In the genomic region with DNA sequence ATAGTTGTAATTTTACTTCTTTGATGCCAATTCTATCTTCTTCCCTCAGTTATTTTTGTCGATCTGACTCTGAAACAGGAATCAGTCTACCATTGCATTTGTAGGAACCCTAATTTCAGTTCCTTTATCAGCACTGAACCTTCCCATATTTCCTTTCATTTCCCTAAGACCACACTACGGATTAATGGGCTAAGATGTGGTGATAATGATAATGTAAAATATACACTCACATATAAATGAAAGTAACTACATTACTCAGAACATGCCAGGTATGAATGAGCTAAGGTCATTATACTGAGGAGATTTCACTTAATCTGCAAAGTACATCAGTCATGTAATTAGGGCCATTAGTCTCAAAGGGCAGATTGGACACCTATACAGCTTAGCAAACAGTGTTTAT, we compare ENCODE assay signal across 13 cellular contexts.
A peak's percentile ranks its signal among the peaks of the same experiment; 100 is the strongest.
DNase-seq lines count a peak whose midpoint lies in the region; ATAC-seq, FAIRE-seq and TF ChIP-seq lines count a peak whose summit lies in the region.
"Had no signal": no experiment of that assay in that cellular context is flagged by ENCODE, and none has a peak within 500 bp of the region (broad histone marks: within the 10 kb centered on the region; RNA-seq: fewer than 3 reads in every experiment).

No MANE protein-coding gene starts in this region.

- 3% methylated on average over 2 of the region's 2 CpGs for WGBS in HepG2 (ENCODE audit: low lambda C conversion rate)
- WGBS in testis, 2 donors = 80 to 88% methylated on average over 2 of the region's 2 CpGs

- BruUV-seq in HepG2 (replicated peaks; lab: Mats Ljungman, UMichigan) = no TSS peak

- no peaks in the 10 kb centered on the region for H4K20me1 ChIP-seq in OCI-LY1 (ENCODE audit: insufficient read depth, low read length)
- no peaks in the 10 kb centered on the region for H4K20me1 ChIP-seq in HepG2 (ENCODE audit: insufficient read depth, low read length)

- POLR2A ChIA-PET in HepG2 (lab: Yijun Ruan, JAX) = no interaction called here

- TF ChIP-seq POLR2A in HepG2 (IDR thresholded peaks at IDR 0.05; ENCODE audit: insufficient read depth in 1 of 2, low read depth in 2 of 2, low read length in 2 of 2) = no peak
- TF ChIP-seq POLR2A in testis (IDR thresholded peaks at IDR 0.05) = no peak

- no peak overlapping the region for H3K4me3 ChIP-seq in OCI-LY1 (ENCODE audit: low read depth, low read length, poor library complexity, severe bottlenecking)
- no peak overlapping the region for H3K4me3 ChIP-seq in HepG2 (replicated peaks in 1 of 3; ENCODE audit: insufficient read depth in 1 of 3, low read depth in 2 of 3, low read length in 3 of 3)
- H3K4me3 ChIP-seq in testis = no peak overlapping the region
- H3K4me3 ChIP-seq: stomach had no signal

- peak overlapping the region; percentile 46 for H3K9ac ChIP-seq in OCI-LY1 (ENCODE audit: low read length)
- H3K9ac ChIP-seq in HepG2 (ENCODE audit: insufficient read depth, low read depth, low read length) = no peak overlapping the region

- no peak for DNase-seq in DMS114 treated with DMSO at 0.1 percent for 48 hours (lab: John Stamatoyannopoulos, UW; ENCODE audit: unreplicated experiment)
- no peak for DNase-seq in HepG2 (ENCODE audit: low spot score)
- DNase-seq in testis = no peak
- DNase-seq in KBM-7 = no peak
- DNase-seq: CD4-positive, CD25-positive, alpha-beta regulatory T cell; effector CD8-positive, alpha-beta T cell; glutamatergic neuron; NCI-H524; stomach had no signal

- H3K4me1 ChIP-seq in OCI-LY1 (ENCODE audit: insufficient read depth, low read length, severe bottlenecking) = peaks cover 32% of the 10 kb centered on the region
- peaks cover 8% of the 10 kb centered on the region for H3K4me1 ChIP-seq in HepG2 (ENCODE audit: insufficient read depth, low read length)
- H3K4me1 ChIP-seq in testis = no peaks in the 10 kb centered on the region
- H3K4me1 ChIP-seq: stomach had no signal

- H3K27me3 ChIP-seq in OCI-LY1 (ENCODE audit: insufficient read depth, low read length) (no peaks in the 10 kb centered on the region), HepG2 (ENCODE audit: control insufficient read depth in 1 of 2, insufficient read depth in 2 of 2, low read length in 2 of 2) (0 out of 5 replicates have a peak, but pooled peaks cover 0 to 3% of the 10 kb centered on the region in 2 experiments), testis (no peaks in the 10 kb centered on the region)
- H3K27me3 ChIP-seq: stomach had no signal

- H3K27ac ChIP-seq in OCI-LY1 (ENCODE audit: low read depth, low read length, poor library complexity, severe bottlenecking) = peak overlapping the region; percentile 82
- H3K27ac ChIP-seq in HepG2 (ENCODE audit: extremely low read length, insufficient read depth, low read length) = no peak overlapping the region
- no peak overlapping the region for H3K27ac ChIP-seq in testis
- H3K27ac ChIP-seq: stomach had no signal

- TF ChIP-seq RAD21 in HepG2 (CRISPR knock-in tag; IDR thresholded peaks at IDR 0.05) = no peak

- H3K4me2 ChIP-seq in OCI-LY1 (ENCODE audit: low read length) (peak overlapping the region; percentile 35), HepG2 (ENCODE audit: low read depth, low read length) (no peak overlapping the region)

- intact Hi-C loops in HepG2 (cut with micrococcal nuclease; ENCODE audit: unreplicated experiment) = no loop called here
- intact Hi-C loops in testis (cut with DNase I; ENCODE audit: low total_unique reads) = no loop called here

- H3K36me3 ChIP-seq in OCI-LY1 (ENCODE audit: insufficient read depth, low read length) (no peaks in the 10 kb centered on the region), HepG2 (replicated peaks in 1 of 2; ENCODE audit: control insufficient read depth in 1 of 2, insufficient read depth in 2 of 2, low read length in 2 of 2) (no peaks in the 10 kb centered on the region), testis (ENCODE audit: low read depth, missing control alignments) (no peaks in the 10 kb centered on the region)
- H3K36me3 ChIP-seq: stomach had no signal

- CTCF ChIA-PET in HepG2 (lab: Yijun Ruan, JAX; ENCODE audit: low intra/inter-chr PET ratio, low total read pairs) = no interaction called here

- H3F3A ChIP-seq in OCI-LY1 (ENCODE audit: insufficient read depth, low read length) = no peaks in the 10 kb centered on the region

- H3K79me2 ChIP-seq in OCI-LY1 (ENCODE audit: insufficient read depth, low read length) = no peaks in the 10 kb centered on the region
- no peaks in the 10 kb centered on the region for H3K79me2 ChIP-seq in HepG2 (ENCODE audit: insufficient read depth, low read length)

- no peak for TF ChIP-seq EP300 in HepG2 (IDR thresholded peaks at IDR 0.05; ENCODE audit: low read depth in 2 of 2, low read length in 2 of 2)
- TF ChIP-seq EP300 in HepG2 (CRISPR knock-in tag; IDR thresholded peaks at IDR 0.05; ENCODE audit: borderline replicate concordance) = no peak

- H3K9me3 ChIP-seq in OCI-LY1 (ENCODE audit: low read length) = no peaks in the 10 kb centered on the region
- H3K9me3 ChIP-seq in HepG2 (ENCODE audit: low read length) = no peaks in the 10 kb centered on the region
- H3K9me3 ChIP-seq in testis = no peaks in the 10 kb centered on the region
- H3K9me3 ChIP-seq: stomach had no signal

- H3K9me2 ChIP-seq in OCI-LY1 (ENCODE audit: low read depth, low read length) = no peaks in the 10 kb centered on the region

- in situ Hi-C loops in HepG2 (cut with HindIII; ENCODE audit: extremely low pct_ligation_motif_present, low pct_unique_long_range_greater_than_20kb) (no loop called here), KBM-7 (cut with MboI; ENCODE audit: low pct_unique_long_range_greater_than_20kb, low sequenced_read_pairs) (no loop called here)

- TF ChIP-seq CTCF in OCI-LY1 (IDR thresholded peaks at IDR 0.05; ENCODE audit: low read length) = no peak
- TF ChIP-seq CTCF in HepG2 (CRISPR knock-in tag; IDR thresholded peaks at IDR 0.05) = no peak
- no peak for TF ChIP-seq CTCF in testis (IDR thresholded peaks at IDR 0.05)

- ATAC-seq in GM18511 (IDR thresholded peaks at IDR 0.05; ENCODE audit: unreplicated experiment) = peak; percentile 84
- peak; percentile 67 for ATAC-seq in GM21529 (IDR thresholded peaks at IDR 0.05; ENCODE audit: unreplicated experiment)
- peak; percentile 70 for ATAC-seq in HG03159 (IDR thresholded peaks at IDR 0.05; ENCODE audit: unreplicated experiment)
- ATAC-seq in HepG2 = no peak

- H2AFZ ChIP-seq in OCI-LY1 (ENCODE audit: low read length) = peak overlapping the region; percentile 63; the same call in 1 of the 2 replicates
- no peak overlapping the region for H2AFZ ChIP-seq in HepG2 (ENCODE audit: low read length)

- FAIRE-seq in HepG2 (lab: Jason Lieb, UNC) = no peak

TF ChIP-seq in HepG2, 621 proteins besides CTCF, POLR2A, EP300 and RAD21:
- TF ChIP-seq ZIK1 (CRISPR knock-in tag; IDR thresholded peaks at IDR 0.05; ENCODE audit: borderline replicate concordance, low read depth) (no peak), POLR2AphosphoS5 (IDR thresholded peaks at IDR 0.05; ENCODE audit: low read depth, low read length) (no peak), GABPB1 (CRISPR knock-in tag; IDR thresholded peaks at IDR 0.05) (no peak)
TF ChIP-seq in HepG2: peak in this region for 0.
